ENCODE assay signal across 19 cellular contexts in the genomic region with DNA sequence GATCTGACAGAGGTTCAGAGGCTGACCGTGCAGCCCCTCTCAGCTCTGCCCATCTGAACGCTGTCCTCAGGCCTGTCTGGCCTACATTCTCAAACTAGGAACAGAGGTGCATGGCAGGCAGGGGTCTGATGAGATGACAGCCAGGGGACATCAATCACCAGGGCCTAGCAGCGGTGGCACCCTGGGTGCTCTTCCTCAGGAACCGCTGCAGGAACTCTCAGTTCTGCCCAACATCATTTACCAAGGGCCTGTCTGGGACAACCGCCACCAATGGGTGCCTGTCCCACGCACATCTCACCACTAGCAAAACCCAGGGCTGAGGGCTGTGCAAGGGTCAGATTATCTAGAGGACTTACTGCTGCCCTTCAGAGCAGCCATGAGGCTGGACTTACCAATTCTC.
"Had no signal": no experiment of that assay in that cellular context is flagged by ENCODE, and none has a peak within 500 bp of the region (broad histone marks: within the 10 kb centered on the region; RNA-seq: fewer than 3 reads in every experiment).

No MANE protein-coding gene starts in this region.

- H3K27me3 ChIP-seq: dorsolateral prefrontal cortex had no signal

- H3K9me3 Mint-ChIP-seq: activated CD8-positive, alpha-beta T cell treated with anti-CD3 and anti-CD28 coated beads for 36 hours; activated naive CD4-positive, alpha-beta T cell treated with anti-CD3 and anti-CD28 coated beads for 36 hours; activated T-cell treated with anti-CD3 and anti-CD28 coated beads, Interleukin-2, amount 50 U/mL, for 72 hours had no signal

- H3K27ac Mint-ChIP-seq: activated naive CD4-positive, alpha-beta T cell treated with anti-CD3 and anti-CD28 coated beads for 36 hours; activated T-cell treated with anti-CD3 and anti-CD28 coated beads, Interleukin-2, amount 50 U/mL, for 72 hours; T-helper 17 cell had no signal

- H3K27ac ChIP-seq: dorsolateral prefrontal cortex, thoracic aorta, WERI-Rb-1 had no signal

- H3K4me3 ChIP-seq: dorsolateral prefrontal cortex, thoracic aorta had no signal

- DNase-seq: activated CD4-positive, alpha-beta T cell treated with anti-CD3 and anti-CD28 coated beads for 4 hours; activated CD8-positive, alpha-beta T cell treated with anti-CD3 and anti-CD28 coated beads for 36 hours; activated naive CD4-positive, alpha-beta T cell treated with anti-CD3 and anti-CD28 coated beads for 36 hours; activated T-cell treated with anti-CD3 and anti-CD28 coated beads, Interleukin-2, amount 50 U/mL, for 72 hours; erythroblast; hippocampal formation; naive B cell; nucleus accumbens; retina; stimulated activated CD4-positive, alpha-beta T cell treated with anti-CD3 and anti-CD28 coated beads, Interleukin-2, amount 100 ng/mL, for 48 hours; stimulated activated naive CD4-positive, alpha-beta T cell treated with Interleukin-2 at 50 U/mL for 16 hours; T-helper 17 cell; WERI-Rb-1 had no signal

- H3K36me3 ChIP-seq: thoracic aorta, WERI-Rb-1 had no signal

- ATAC-seq: left lobe of liver, T-helper 17 cell had no signal

- H3K27me3 Mint-ChIP-seq: naive B cell, T-helper 17 cell had no signal

- H3K9me3 ChIP-seq: thoracic aorta had no signal

- H3K4me3 Mint-ChIP-seq: activated CD8-positive, alpha-beta T cell treated with anti-CD3 and anti-CD28 coated beads for 36 hours; activated naive CD4-positive, alpha-beta T cell treated with anti-CD3 and anti-CD28 coated beads for 36 hours; T-helper 17 cell had no signal

- H3K36me3 Mint-ChIP-seq: naive B cell had no signal

- FAIRE-seq: astrocyte, bronchial epithelial cell, keratinocyte had no signal
